ENCODE assay signal across 17 cellular contexts in the genomic region with DNA sequence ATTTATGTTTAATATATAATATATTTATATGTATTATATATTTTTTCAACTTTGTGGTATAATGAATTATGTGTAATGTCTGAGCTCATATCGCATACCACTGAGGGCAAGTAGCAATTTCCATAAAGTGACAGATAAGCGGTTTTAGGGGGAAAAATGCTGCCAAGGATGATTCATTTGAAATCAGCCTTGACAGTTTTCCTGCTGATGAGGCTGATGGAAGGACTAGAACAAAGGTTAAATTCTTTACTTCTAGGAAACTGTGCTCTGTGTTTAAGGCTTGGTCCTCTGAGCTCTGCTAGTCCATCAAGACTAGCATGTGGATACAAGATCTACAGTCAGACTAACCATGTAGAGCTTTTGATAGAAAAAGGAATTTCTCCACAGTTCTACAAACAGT. TPM values are rescaled to one million over a fixed set of nuclear protein-coding genes. Genes with fewer than 3 reads are reported as not detected.
"Had no signal": no experiment of that assay in that cellular context is flagged by ENCODE, and none has a peak within 500 bp of the region (broad histone marks: within the 10 kb centered on the region; RNA-seq: fewer than 3 reads in every experiment).

No MANE protein-coding gene starts in this region.

- H3K4me3 ChIP-seq: colonic mucosa, left lung, prostate gland, sigmoid colon had no signal

- H3K4me1 ChIP-seq: colonic mucosa, left lung, prostate gland, sigmoid colon had no signal

- H3K9me3 ChIP-seq: colonic mucosa, left lung, prostate gland, sigmoid colon had no signal

- ATAC-seq: activated CD8-positive, alpha-beta T cell treated with anti-CD3 and anti-CD28 coated beads, Interleukin-2, amount 10 ng/mL, durations not matched to agents 7 days and 5 days; left lung; natural killer cell; T-cell had no signal

- FAIRE-seq: islet of Langerhans had no signal

- H3K27me3 ChIP-seq: colonic mucosa, left lung, sigmoid colon had no signal

- DNase-seq: activated CD4-positive, alpha-beta T cell treated with anti-CD3 and anti-CD28 coated beads for 4 hours; activated CD8-positive, alpha-beta memory T cell treated with anti-CD3 and anti-CD28 coated beads, Interleukin-2, amount 50 U/mL, for 48 hours; activated CD8-positive, alpha-beta T cell treated with anti-CD3 and anti-CD28 coated beads, Interleukin-2, amount 10 ng/mL, durations not matched to agents 7 days and 5 days; activated naive CD8-positive, alpha-beta T cell treated with anti-CD3 and anti-CD28 coated beads, Interleukin-2, amount 10 ng/mL, durations not matched to agents 7 days and 5 days; colonic mucosa; endodermal cell; head of caudate nucleus; left lung; natural killer cell; nucleus accumbens; sigmoid colon; stimulated activated CD4-positive, alpha-beta T cell treated with anti-CD3 and anti-CD28 coated beads, Interleukin-12 subunit alpha, Interleukin-12 subunit beta, amount 100 ng/mL, for 4 hours; stimulated activated naive CD4-positive, alpha-beta T cell treated with Interleukin-2 at 50 U/mL for 16 hours; T-cell; trophoblast cell had no signal

- H3K36me3 ChIP-seq: colonic mucosa, left lung, prostate gland, sigmoid colon had no signal

- H3K27ac ChIP-seq: colonic mucosa, left lung, prostate gland, sigmoid colon had no signal

RNA-seq across cellular contexts. Expression of a gene that starts 19.3 kb away (rescaled TPM):
- total RNA-seq: activated naive CD8-positive, alpha-beta T cell treated with anti-CD3 and anti-CD28 coated beads, Interleukin-2, amount 10 ng/mL, durations not matched to agents 7 days and 5 days had no signal
